In genomic region chr3:38617137-38617536, GRCh38 we compare ENCODE assay signal across 14 cellular contexts. TPM values are rescaled to one million over a fixed set of nuclear protein-coding genes. Genes with fewer than 3 reads are reported as not detected.
A peak's percentile ranks its signal among the peaks of the same experiment; 100 is the strongest.
DNase-seq lines count a peak whose midpoint lies in the region; ATAC-seq and TF ChIP-seq lines count a peak whose summit lies in the region.
"Had no signal": no experiment of that assay in that cellular context is flagged by ENCODE, and none has a peak within 500 bp of the region (broad histone marks: within the 10 kb centered on the region; RNA-seq: fewer than 3 reads in every experiment).

No MANE protein-coding gene starts in this region.

- ATAC-seq in left cardiac atrium, result no peak

- H3K4me3 ChIP-seq in left ventricle myocardium inferior (no peak overlapping the region), NT2/D1 (ENCODE audit: insufficient read length, low read depth) (no peak overlapping the region), spleen (no peak overlapping the region)
- H3K4me3 ChIP-seq: BLaER1 treated with 17β-estradiol and CSF1 and Interleukin-3, amounts not matched to agents 10 nM and 100 nM; GM23248 had no signal

- H3K27ac ChIP-seq in left ventricle myocardium inferior (replicated peaks) (peak overlapping the region; percentile 92), spleen (no peak overlapping the region)
- H3K27ac ChIP-seq: BLaER1 treated with 17β-estradiol and CSF1 and Interleukin-3, amounts not matched to agents 10 nM and 100 nM; GM23248 had no signal

- no peak for TF ChIP-seq POLR2A in spleen (IDR thresholded peaks at IDR 0.05)

- H3K4me1 ChIP-seq in left ventricle myocardium inferior (peaks cover 60% of the 10 kb centered on the region), NT2/D1 (ENCODE audit: insufficient read depth, insufficient read length) (peaks cover 8% of the 10 kb centered on the region), spleen (no peaks in the 10 kb centered on the region)

- H3K27me3 ChIP-seq in left ventricle myocardium inferior (ENCODE audit: low read depth) (no peaks in the 10 kb centered on the region), NT2/D1 (ENCODE audit: insufficient read depth, insufficient read length) (no peaks in the 10 kb centered on the region), spleen (replicated peaks in 1 of 7) (no peaks in the 10 kb centered on the region)
- H3K27me3 ChIP-seq: BLaER1 treated with 17β-estradiol and CSF1 and Interleukin-3, amounts not matched to agents 10 nM and 100 nM had no signal

- H3K9me3 ChIP-seq in left ventricle myocardium inferior (replicated peaks) (no peaks in the 10 kb centered on the region), NT2/D1 (ENCODE audit: insufficient read depth, low read length) (no peaks in the 10 kb centered on the region), spleen (no peaks in the 10 kb centered on the region)
- H3K9me3 ChIP-seq: BLaER1 treated with 17β-estradiol and CSF1 and Interleukin-3, amounts not matched to agents 10 nM and 100 nM had no signal

- intact Hi-C loops in left ventricle myocardium inferior (cut with micrococcal nuclease), result no loop called here
- intact Hi-C loops in left cardiac atrium (cut with DNase I), result no loop called here
- intact Hi-C loops in spleen (cut with DNase I; ENCODE audit: low total_unique reads), result no loop called here

- TF ChIP-seq CTCF in left ventricle myocardium inferior (IDR thresholded peaks at IDR 0.05; ENCODE audit: borderline replicate concordance) (no peak), spleen (IDR thresholded peaks at IDR 0.05 in 8 of 11, conservative IDR thresholded peaks at IDR 0.05 in 3 of 11) (no peak)

- peaks cover 12% of the 10 kb centered on the region for H3K36me3 ChIP-seq in left ventricle myocardium inferior
- H3K36me3 ChIP-seq in NT2/D1 (ENCODE audit: insufficient read depth, insufficient read length, low read length), result peaks cover 8% of the 10 kb centered on the region
- H3K36me3 ChIP-seq in spleen, result no peaks in the 10 kb centered on the region
- H3K36me3 ChIP-seq: BLaER1 treated with 17β-estradiol and CSF1 and Interleukin-3, amounts not matched to agents 10 nM and 100 nM had no signal

- WGBS in spleen, 5 donors, result 70 to 86% (median 74%) methylated on average over 5 of the region's 5 CpGs

- no peak overlapping the region for H3K9ac ChIP-seq in NT2/D1 (ENCODE audit: insufficient read length, low read depth)
- H3K9ac ChIP-seq: BLaER1 treated with 17β-estradiol and CSF1 and Interleukin-3, amounts not matched to agents 10 nM and 100 nM; GM23248 had no signal

- DNase-seq in left ventricle myocardium inferior (no peak), left cardiac atrium (no peak), NT2/D1 (ENCODE audit: low read depth, low spot score) (peak; percentile 35), myocyte (ENCODE audit: low read depth) (peak; percentile 13), spleen (peak; percentile 50), hepatic stellate cell (ENCODE audit: low spot score) (no peak)
- no peak for DNase-seq in activated CD4-positive, alpha-beta T cell treated with anti-CD3 and anti-CD28 coated beads for 1 hour
- DNase-seq: ACHN; Calu3; CD4-positive, CD25-positive, alpha-beta regulatory T cell; DMS 273 treated with DMSO at 0.1 percent for 48 hours; DMS79; GM23248 had no signal

RNA-seq across cellular contexts. Expression of gene SCN5A, which starts 32.4 kb away (rescaled TPM):
- total RNA-seq in left ventricle myocardium inferior, result 239 TPM
- total RNA-seq in left cardiac atrium, result 100 to 1,000 TPM; 115 to 191 TPM
- total RNA-seq in myocyte, result 72.3 and 194 TPM in 2 replicates
- polyA plus RNA-seq in myocyte (2012), result 57.6 TPM
- 1 to 10 TPM in 1 of 7 donors, under 1 TPM in 3, not detected in 3; 0.17 to 1.2 (median 0.48) TPM for total RNA-seq in spleen
- polyA plus RNA-seq in spleen, result under 1 TPM; 0.02 to 0.06 (median 0.02) TPM
- total RNA-seq: CD4-positive, CD25-positive, alpha-beta regulatory T cell; GM23248 had no signal
- polyA plus RNA-seq: CD4-positive, CD25-positive, alpha-beta regulatory T cell; GM23248 had no signal

Comparison
In these comparisons a context has a peak if more than half of its experiments do, and no peak if none do; other contexts are left out.
1. DNase-seq: peak in NT2/D1 (single experiment), myocyte (single experiment) and spleen (single experiment); none in left ventricle myocardium inferior (single experiment), left cardiac atrium (single experiment), hepatic stellate cell (single experiment) and activated CD4-positive, alpha-beta T cell treated with anti-CD3 and anti-CD28 coated beads for 1 hour (single experiment).
2. RNA of gene SCN5A, which starts 32.4 kb away (total RNA-seq): 239 TPM in left ventricle myocardium inferior (single experiment), 115 to 191 TPM in left cardiac atrium and 72.3 to 194 TPM in myocyte; 0.17 to 1.2 TPM in spleen; every median in the first group is over 10 times any median in the second.